In the genomic region with DNA sequence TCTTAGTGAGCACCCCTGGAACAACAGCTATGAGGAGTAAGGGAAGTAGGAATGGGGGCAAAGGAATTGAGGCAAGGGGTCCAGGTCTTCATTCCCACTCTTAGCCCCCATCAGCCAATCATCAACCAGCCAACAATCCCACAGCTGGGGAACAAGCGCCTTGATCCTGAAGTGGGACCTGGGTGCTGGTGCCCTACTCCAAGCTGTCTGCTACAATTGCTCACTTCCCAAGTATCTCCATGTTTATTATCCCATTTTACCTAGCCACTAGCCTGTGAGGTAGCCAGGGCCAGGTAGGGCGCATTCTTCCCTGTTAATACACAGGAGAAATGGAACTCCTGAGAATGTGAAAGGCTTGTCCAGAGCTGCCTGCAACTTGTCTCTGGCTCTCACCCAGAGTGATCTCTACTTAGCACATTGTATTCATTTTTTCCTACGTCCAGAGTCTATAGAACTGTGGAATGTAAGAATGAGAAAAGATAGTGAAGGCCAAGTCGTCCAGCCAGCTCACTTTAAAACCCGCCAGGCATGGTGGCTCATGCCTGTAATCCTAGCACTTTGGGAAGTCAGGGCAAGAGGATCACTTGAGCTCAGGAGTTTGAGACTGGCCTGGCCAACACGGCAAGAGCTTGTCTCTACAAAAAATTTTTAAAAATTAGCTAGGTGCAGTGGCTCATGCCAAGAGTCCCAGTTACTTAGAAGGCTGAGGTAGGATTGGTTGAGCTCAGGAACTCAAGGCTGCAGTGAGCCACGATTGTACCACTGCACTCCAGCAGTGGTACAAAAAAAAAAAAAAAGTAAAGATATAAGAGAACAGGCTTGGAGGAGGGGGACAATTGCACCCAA, we compare ENCODE assay signal across 1 cellular context.
TF ChIP-seq lines count a peak whose summit lies in the region.

No MANE protein-coding gene starts in this region.

TF ChIP-seq in endothelial cell of umbilical vein, 7 proteins besides CTCF, POLR2A, EP300 and RAD21:
- TF ChIP-seq EZH2 (IDR thresholded peaks at IDR 0.05; ENCODE audit: borderline replicate concordance, low read depth, low read length, severe bottlenecking), result no peak
- peak; percentile 70 for TF ChIP-seq POLR2AphosphoS5 (IDR thresholded peaks at IDR 0.05; ENCODE audit: insufficient read depth, low read depth, low read length)
